In the genomic region with DNA sequence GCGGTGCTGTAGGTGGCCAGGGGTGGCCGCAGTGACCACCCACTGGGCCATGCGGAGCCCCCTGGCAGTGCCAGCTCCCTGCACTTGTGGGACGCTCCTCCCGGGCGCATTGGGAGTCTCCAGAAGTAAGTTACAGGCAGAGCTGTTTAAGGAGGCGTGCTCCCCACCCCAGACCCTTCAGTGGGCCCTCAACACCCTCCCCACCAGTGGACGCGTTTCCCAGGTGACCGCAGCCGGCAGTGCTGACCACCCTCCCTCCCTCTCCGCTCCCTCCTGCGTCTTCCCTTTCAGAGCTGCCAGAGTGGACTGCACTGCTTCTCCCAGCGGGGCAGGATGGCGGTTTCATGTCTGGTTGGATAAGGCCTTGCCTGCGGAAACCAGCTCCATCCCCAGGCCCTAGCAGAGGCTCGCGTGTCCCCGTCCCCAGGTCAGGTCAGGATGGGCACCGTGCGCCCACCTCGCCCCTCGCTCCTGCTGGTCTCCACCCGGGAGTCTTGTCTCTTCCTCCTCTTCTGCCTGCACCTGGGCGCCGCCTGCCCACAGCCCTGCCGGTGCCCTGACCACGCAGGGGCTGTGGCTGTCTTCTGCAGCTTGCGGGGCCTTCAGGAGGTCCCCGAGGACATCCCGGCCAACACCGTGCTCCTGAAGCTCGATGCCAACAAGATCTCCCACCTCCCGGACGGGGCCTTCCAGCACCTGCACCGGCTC, we compare ENCODE assay signal across 10 cellular contexts. TPM values are rescaled to one million over a fixed set of nuclear protein-coding genes. Genes with fewer than 3 reads are reported as not detected.
DNase-seq lines count a peak whose midpoint lies in the region; ATAC-seq, FAIRE-seq and TF ChIP-seq lines count a peak whose summit lies in the region.
"Had no signal": no experiment of that assay in that cellular context is flagged by ENCODE, and none has a peak within 500 bp of the region (broad histone marks: within the 10 kb centered on the region; RNA-seq: fewer than 3 reads in every experiment).

No MANE protein-coding gene starts in this region.

- no peak for FAIRE-seq in GM12878 (lab: Jason Lieb, UNC)
- FAIRE-seq: A204.1 had no signal

- H3K79me2 ChIP-seq in GM12878 (ENCODE audit: control insufficient read depth, insufficient read depth, low read length) = no peaks in the 10 kb centered on the region

- H3K27me3 ChIP-seq in GM12878 (replicated peaks in 1 of 2; ENCODE audit: control insufficient read depth in 2 of 2, insufficient read depth in 2 of 2, low read length in 1 of 2) (no peaks in the 10 kb centered on the region), right lobe of liver (no peaks in the 10 kb centered on the region), suprapubic skin (peaks cover 2% of the 10 kb centered on the region)

- intact Hi-C loops in GM12878 (cut with micrococcal nuclease; ENCODE audit: unreplicated experiment) (no loop called here), right lobe of liver (cut with DNase I) (no loop called here)

- H3K4me1 ChIP-seq in GM12878 (ENCODE audit: control insufficient read depth, insufficient read depth, low read length) (no peaks in the 10 kb centered on the region), right lobe of liver (peaks cover 0 to 37% (median 10%) of the 10 kb centered on the region in 4 donors), suprapubic skin (peaks cover 9% of the 10 kb centered on the region)

- H3K9me3 ChIP-seq in GM12878 (replicated peaks; ENCODE audit: control insufficient read depth, insufficient read depth, low read length) = no peaks in the 10 kb centered on the region; the same call in 2 of the 3 replicates
- no peaks in the 10 kb centered on the region for H3K9me3 ChIP-seq in right lobe of liver
- no peaks in the 10 kb centered on the region for H3K9me3 ChIP-seq in suprapubic skin

- H3K4me1 Mint-ChIP-seq in T-helper 1 cell treated with Interleukin-12 subunit alpha and Interleukin-12 subunit beta and Interleukin-4 antibody, amounts not matched to agents 30 μg/mL and 1 μg/mL, for 36 hours (ENCODE audit: low read depth) = peaks cover 2% of the 10 kb centered on the region

- H3K9me3 Mint-ChIP-seq in T-helper 1 cell treated with Interleukin-12 subunit alpha and Interleukin-12 subunit beta and Interleukin-4 antibody, amounts not matched to agents 30 μg/mL and 1 μg/mL, for 36 hours = peaks cover 19% of the 10 kb centered on the region

- H4K20me1 ChIP-seq in GM12878 (ENCODE audit: control insufficient read depth, insufficient read depth) = no peaks in the 10 kb centered on the region

- no peak overlapping the region for H3K27ac Mint-ChIP-seq in T-helper 1 cell treated with Interleukin-12 subunit alpha and Interleukin-12 subunit beta and Interleukin-4 antibody, amounts not matched to agents 30 μg/mL and 1 μg/mL, for 36 hours

- no peak for TF ChIP-seq EP300 in GM12878 (IDR thresholded peaks at IDR 0.05; ENCODE audit: borderline replicate concordance in 1 of 2, control insufficient read depth in 1 of 2, low read depth in 2 of 2, low read length in 2 of 2)
- TF ChIP-seq EP300 in suprapubic skin (IDR thresholded peaks at IDR 0.05) = no peak

- WGBS in GM12878 (ENCODE audit: insufficient coverage, insufficient replicate concordance, low lambda C conversion rate, missing lambda C conversion rate) = 77% methylated on average over 36 of the region's 36 CpGs
- WGBS in right lobe of liver (ENCODE audit: insufficient coverage, low coverage, low lambda C conversion rate, missing lambda C conversion rate) = 59% methylated on average over 12 of the region's 36 CpGs
- 91% methylated on average over 18 of the region's 36 CpGs for WGBS in suprapubic skin

- in situ Hi-C loops in GM12878 (cut with MboI) = no loop called here

- ATAC-seq in GM12878 = no peak
- ATAC-seq in right lobe of liver = peak; percentile 0 to 13 (median 2)
- no peak for ATAC-seq in GM18907 (IDR thresholded peaks at IDR 0.05; ENCODE audit: unreplicated experiment)

- no peak for TF ChIP-seq RAD21 in GM12878 (IDR thresholded peaks at IDR 0.05; ENCODE audit: insufficient read depth, low read depth, low read length)

- SMC1A ChIA-PET in GM12878 (lab: Charles Lee; ENCODE audit: uncharacterized antibody, unreplicated experiment) = no interaction called here

- no peak overlapping the region for H3K27ac ChIP-seq in GM12878 (ENCODE audit: control insufficient read depth, insufficient read depth)
- peak overlapping the region; percentile 87 to 97 (median 93) for H3K27ac ChIP-seq in right lobe of liver
- no peak overlapping the region for H3K27ac ChIP-seq in suprapubic skin

- RAD21 ChIA-PET in GM12878 (lab: Charles Lee; ENCODE audit: unreplicated experiment) = no interaction called here

- TF ChIP-seq POLR2A in GM12878 (IDR thresholded peaks at IDR 0.05; ENCODE audit: low read depth, low read length) (no peak), right lobe of liver (IDR thresholded peaks at IDR 0.05) (peak; percentile 5), suprapubic skin (IDR thresholded peaks at IDR 0.05) (no peak)

- H3K27me3 Mint-ChIP-seq in T-helper 1 cell treated with Interleukin-12 subunit alpha and Interleukin-12 subunit beta and Interleukin-4 antibody, amounts not matched to agents 30 μg/mL and 1 μg/mL, for 36 hours (ENCODE audit: low read depth) = peaks cover 24% of the 10 kb centered on the region

- CTCF ChIA-PET in GM12878 (lab: Yijun Ruan, JAX) = no interaction called here

- no peaks in the 10 kb centered on the region for H3K36me3 Mint-ChIP-seq in T-helper 1 cell treated with Interleukin-12 subunit alpha and Interleukin-12 subunit beta and Interleukin-4 antibody, amounts not matched to agents 30 μg/mL and 1 μg/mL, for 36 hours (ENCODE audit: low read depth)

- BruUV-seq in GM12878 (replicated peaks; lab: Mats Ljungman, UMichigan) = no TSS peak

- no peak overlapping the region for H3K9ac ChIP-seq in GM12878 (ENCODE audit: control insufficient read depth, insufficient read depth, low read length)

- no peaks in the 10 kb centered on the region for H3K36me3 ChIP-seq in GM12878 (ENCODE audit: control insufficient read depth in 2 of 2, insufficient read depth in 2 of 2, low read length in 1 of 2)
- H3K36me3 ChIP-seq in right lobe of liver = no peaks in the 10 kb centered on the region
- H3K36me3 ChIP-seq in suprapubic skin = no peaks in the 10 kb centered on the region

- no peak for DNase-seq in T-helper 1 cell
- no peak for DNase-seq in GM12878 (ENCODE audit: low read depth, low spot score)
- peak in 2 of 3 donors; percentile 37 to 64 for DNase-seq in right lobe of liver
- peak in 1 of 2 donors; percentile 62 for DNase-seq in suprapubic skin (ENCODE audit: low spot score in 2 of 2)
- no peak for DNase-seq in KG1 (lab: John Stamatoyannopoulos, UW)
- no peak for DNase-seq in SIG-M5 treated with dmso at 0.1 percent for 504 hours (lab: John Stamatoyannopoulos, UW; ENCODE audit: unreplicated experiment)
- DNase-seq: midbrain had no signal

- H2AFZ ChIP-seq in GM12878 (ENCODE audit: control insufficient read depth, low read depth, low read length) = no peak overlapping the region

- POLR2A ChIA-PET in GM12878 (lab: Charles Lee) = no interaction called here

- H3K4me2 ChIP-seq in GM12878 (ENCODE audit: control insufficient read depth, insufficient read depth) = peak overlapping the region; percentile 44; the same call in 1 of the 2 replicates

- TF ChIP-seq CTCF in GM12878 (IDR thresholded peaks at IDR 0.05 in 2 of 3, conservative IDR thresholded peaks at IDR 0.05 in 1 of 3; ENCODE audit: control insufficient read depth in 2 of 3, extremely low read depth in 1 of 3, insufficient read depth in 1 of 3, low read depth in 3 of 3, low read length in 3 of 3) (no peak), right lobe of liver (IDR thresholded peaks at IDR 0.05) (peak in 1 of 4 donors; percentile 4), suprapubic skin (IDR thresholded peaks at IDR 0.05) (no peak)

- H3K4me3 Mint-ChIP-seq in T-helper 1 cell treated with Interleukin-12 subunit alpha and Interleukin-12 subunit beta and Interleukin-4 antibody, amounts not matched to agents 30 μg/mL and 1 μg/mL, for 36 hours = peak overlapping the region; percentile 78

- H3K4me3 ChIP-seq in GM12878 (no peak overlapping the region), right lobe of liver (peak overlapping the region; percentile 70 to 92 (median 89)), suprapubic skin (peak overlapping the region; percentile 83)

TF ChIP-seq in GM12878, 131 proteins besides CTCF, POLR2A, EP300 and RAD21 (continues in another document):
- no peak for TF ChIP-seq MEF2A (IDR thresholded peaks at IDR 0.05; ENCODE audit: insufficient read depth, low read depth, low read length)
- TF ChIP-seq TBL1XR1 (IDR thresholded peaks at IDR 0.05; ENCODE audit: low read depth, low read length) = no peak
- no peak for TF ChIP-seq ZSCAN29 (IDR thresholded peaks at IDR 0.05)
- TF ChIP-seq NR2C1 (IDR thresholded peaks at IDR 0.05) = no peak
- TF ChIP-seq, protein P1, sequence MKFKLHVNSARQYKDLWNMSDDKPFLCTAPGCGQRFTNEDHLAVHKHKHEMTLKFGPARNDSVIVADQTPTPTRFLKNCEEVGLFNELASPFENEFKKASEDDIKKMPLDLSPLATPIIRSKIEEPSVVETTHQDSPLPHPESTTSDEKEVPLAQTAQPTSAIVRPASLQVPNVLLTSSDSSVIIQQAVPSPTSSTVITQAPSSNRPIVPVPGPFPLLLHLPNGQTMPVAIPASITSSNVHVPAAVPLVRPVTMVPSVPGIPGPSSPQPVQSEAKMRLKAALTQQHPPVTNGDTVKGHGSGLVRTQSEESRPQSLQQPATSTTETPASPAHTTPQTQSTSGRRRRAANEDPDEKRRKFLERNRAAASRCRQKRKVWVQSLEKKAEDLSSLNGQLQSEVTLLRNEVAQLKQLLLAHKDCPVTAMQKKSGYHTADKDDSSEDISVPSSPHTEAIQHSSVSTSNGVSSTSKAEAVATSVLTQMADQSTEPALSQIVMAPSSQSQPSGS (IDR thresholded peaks at IDR 0.05; ENCODE audit: low read length) = no peak

RNA-seq across cellular contexts. Expression of gene LRRC3, which starts 1.1 kb away (rescaled TPM):
- not detected in 2 replicates for total RNA-seq in GM12878 (2013; cell fraction: nucleolus; rRNA removed)
- total RNA-seq in GM12878 (2014; rRNA removed) (0.06 and 0.11 TPM in 2 replicates), GM12878 (2014; rRNA removed; fragmentation: Illumina TruSeq; extraction: Trizol) (0.04 and 0.05 TPM in 2 replicates), GM12878 (2021) (0.21 and 0.31 TPM in 2 replicates), right lobe of liver (10 to 100 TPM in 5 of 6 experiments, 1 to 10 TPM in 1; 7.5 to 19.3 (median 13.9) TPM), suprapubic skin (1 to 10 TPM; 3.9 to 6.2 (median 4.7) TPM)
- polyA plus RNA-seq in GM12878 (2011; ENCODE audit: low read depth) = 0.12 TPM
- polyA plus RNA-seq in GM12878 (2011; rRNA removed) (not detected in 2 replicates), GM12878 (2014; fragmentation: Illumina TruSeq; extraction: Trizol) (0.08 and 0.12 TPM in 2 replicates), GM12878 (2014; fragmentation: Nextera tagmentation; extraction: Ambion mirVana) (under 1 TPM; 0.02 to 0.03 TPM), GM12878 (2014; rRNA removed) (0.12 and 0.13 TPM in 2 replicates), GM12878 (2016; fragmentation: Nextera tagmentation; extraction: Ambion mirVana) (under 1 TPM; 0.09 to 0.15 TPM)
- polyA plus RNA-seq in GM12878 (2011; cell fraction: cytosol; rRNA removed) = not detected in 2 replicates
- polyA plus RNA-seq in GM12878 (2011; cell fraction: nucleus; rRNA removed) = not detected in 2 replicates
- polyA plus RNA-seq in GM12878 (2012) = 0.35 and 0.37 TPM in 2 replicates
- not detected in 2 replicates for polyA minus RNA-seq in GM12878 (2011; rRNA and poly(A)+ RNA removed)
- not detected in 2 replicates for polyA minus RNA-seq in GM12878 (2011; cell fraction: cytosol; rRNA and poly(A)+ RNA removed)
- polyA minus RNA-seq in GM12878 (2011; cell fraction: nucleus; rRNA and poly(A)+ RNA removed) = not detected in 2 replicates

Comparison
In these comparisons a context has a peak if more than half of its experiments do, and no peak if none do; other contexts are left out.
1. DNase-seq: peak in right lobe of liver (2 of 3); none in T-helper 1 cell (0 of 5), GM12878 (single experiment), KG1 (single experiment) and SIG-M5 treated with dmso at 0.1 percent for 504 hours (single experiment).
2. ATAC-seq: peak in right lobe of liver (4 of 4); none in GM12878 (single experiment) and GM18907 (single experiment).
3. H3K27ac ChIP-seq: peak in right lobe of liver (3 of 3); none in GM12878 (single experiment) and suprapubic skin (single experiment).